In genomic region chr20:58853976-58854637, GRCh38 we compare ENCODE assay signal across 1 cellular context.
TF ChIP-seq lines count a peak whose summit lies in the region.

No MANE protein-coding gene starts in this region.

TF ChIP-seq in SK-N-SH, 30 proteins besides CTCF, POLR2A, EP300 and RAD21 (continued from another document):
- no peak for TF ChIP-seq RFX5 (IDR thresholded peaks at IDR 0.05; ENCODE audit: low read length)
- no peak for TF ChIP-seq NRF1 (IDR thresholded peaks at IDR 0.05; ENCODE audit: low read depth, low read length)
